ENCODE assay signal across 1 cellular context in the genomic region with DNA sequence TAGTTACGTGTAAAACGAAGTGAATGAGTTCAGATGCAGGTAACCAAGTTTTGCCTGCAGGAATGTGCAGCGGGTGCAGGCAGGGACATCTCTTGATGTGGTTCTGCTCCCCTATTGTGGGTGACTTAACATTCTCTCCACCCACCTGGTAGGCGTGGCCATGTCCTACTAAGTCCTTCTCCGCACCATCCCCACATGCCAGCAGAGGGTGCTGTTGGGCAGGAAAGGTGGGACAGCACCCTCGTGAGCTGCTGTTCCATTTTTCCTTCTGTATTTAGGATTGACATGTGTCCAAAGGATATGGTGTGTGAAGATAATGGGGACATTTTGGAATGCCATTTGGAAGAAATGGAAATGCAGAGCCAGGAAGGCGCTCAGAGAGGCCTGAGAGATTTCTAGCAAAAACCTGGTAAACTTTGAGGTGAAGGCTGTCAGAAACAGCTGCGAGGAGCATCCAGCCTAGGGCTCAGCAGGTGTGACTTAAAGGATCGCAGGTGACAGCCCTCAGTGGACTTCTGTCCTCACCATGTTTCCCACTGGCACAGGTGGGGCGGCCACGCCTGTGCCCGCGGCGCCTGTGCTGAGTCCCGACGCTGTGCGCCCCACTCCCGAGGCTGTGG.
TF ChIP-seq lines count a peak whose summit lies in the region.

No MANE protein-coding gene starts in this region.

TF ChIP-seq in HCT116, 20 proteins besides CTCF, POLR2A, EP300 and RAD21:
- 0 out of 2 replicates have a peak, but pooled peaks have one; percentile 15 for TF ChIP-seq SIN3A (IDR thresholded peaks at IDR 0.05; ENCODE audit: low read depth)
- peak; percentile 26; the same call in 1 of the 2 replicates for TF ChIP-seq CBX3 (IDR thresholded peaks at IDR 0.05; ENCODE audit: low read depth)
- TF ChIP-seq EZH2 (IDR thresholded peaks at IDR 0.05): no peak
- peak; percentile 26 for TF ChIP-seq YY1 (IDR thresholded peaks at IDR 0.05; ENCODE audit: extremely low read depth, insufficient replicate concordance, low read depth, low read length)
- 0 out of 2 replicates have a peak, but pooled peaks have one; percentile 39 for TF ChIP-seq EGR1 (IDR thresholded peaks at IDR 0.05; ENCODE audit: low read depth)
- peak; percentile 73 for TF ChIP-seq MAX (IDR thresholded peaks at IDR 0.05)
- no peak for TF ChIP-seq JUND (IDR thresholded peaks at IDR 0.05)
- TF ChIP-seq ZBTB33 (IDR thresholded peaks at IDR 0.05; ENCODE audit: extremely low read depth, insufficient replicate concordance, low read length): no peak
- TF ChIP-seq TCF7L2 (IDR thresholded peaks at IDR 0.05; ENCODE audit: borderline replicate concordance, extremely low read depth, insufficient read depth, insufficient read length): peak; percentile 44
- TF ChIP-seq POLR2AphosphoS5 (IDR thresholded peaks at IDR 0.05; ENCODE audit: low read depth, low read length): no peak
